Comparison of ENCODE assay signal across 33 cellular contexts in the genomic region with DNA sequence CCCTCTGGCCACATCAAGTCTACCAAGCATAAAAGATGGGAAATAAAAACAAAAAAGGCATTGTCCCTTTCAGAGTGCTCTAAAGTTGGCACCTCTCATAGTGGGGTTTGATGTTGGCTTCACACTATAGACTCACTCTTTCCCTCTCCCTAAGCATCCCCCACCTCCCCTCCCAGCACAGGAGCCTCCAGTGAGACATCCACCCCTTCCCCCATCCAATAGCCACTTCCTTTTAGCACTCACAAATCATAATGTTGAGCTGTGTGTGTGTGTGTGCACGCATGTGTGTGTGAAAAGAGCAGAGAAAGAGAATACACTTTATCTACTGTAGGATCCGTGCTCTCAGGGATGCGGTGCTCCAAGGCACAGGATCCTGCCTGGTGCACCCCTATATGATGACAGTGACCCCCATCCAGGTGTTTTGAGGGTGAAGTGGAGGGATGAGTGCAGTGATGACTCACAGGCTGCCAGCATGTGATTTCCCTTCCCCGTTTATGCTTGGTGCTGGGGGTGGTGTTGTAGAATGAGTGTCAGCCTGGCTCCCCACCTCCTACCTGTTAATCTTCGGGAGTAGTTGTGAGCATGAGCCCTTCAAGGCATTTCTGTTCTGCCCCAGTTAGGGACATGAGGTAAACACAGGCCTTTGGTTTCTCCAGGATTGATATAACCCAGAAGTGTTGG.
DNase-seq lines count a peak whose midpoint lies in the region; ATAC-seq and TF ChIP-seq lines count a peak whose summit lies in the region.
"Had no signal": no experiment of that assay in that cellular context is flagged by ENCODE, and none has a peak within 500 bp of the region (broad histone marks: within the 10 kb centered on the region; RNA-seq: fewer than 3 reads in every experiment).

No MANE protein-coding gene starts in this region.

- H3K4me3 Mint-ChIP-seq in activated CD4-positive, alpha-beta T cell treated with anti-CD3 and anti-CD28 coated beads for 36 hours = no peak overlapping the region
- H3K4me3 Mint-ChIP-seq in activated CD4-positive, alpha-beta T cell treated with anti-CD3 and anti-CD28 coated beads, Interleukin-2, amount 10 ng/mL, durations not matched to agents 24 days and 14 days = no peak overlapping the region
- H3K4me3 Mint-ChIP-seq in endodermal cell = no peak overlapping the region
- H3K4me3 Mint-ChIP-seq: activated CD8-positive, alpha-beta memory T cell treated with anti-CD3 and anti-CD28 coated beads, Interleukin-2, amount 10 ng/mL, durations not matched to agents 7 days and 5 days; activated T-cell treated with anti-CD3 and anti-CD28 coated beads, Interleukin-2, amount 50 U/mL, for 72 hours; brain; natural killer cell; WTC11 had no signal

- H3K27me3 ChIP-seq in endodermal cell (ENCODE audit: control insufficient read depth, insufficient read depth, low read length, poor library complexity, severe bottlenecking) = no peaks in the 10 kb centered on the region
- no peaks in the 10 kb centered on the region for H3K27me3 ChIP-seq in testis

- no peak overlapping the region for H3K27ac Mint-ChIP-seq in activated CD4-positive, alpha-beta T cell treated with anti-CD3 and anti-CD28 coated beads for 36 hours
- H3K27ac Mint-ChIP-seq in activated CD4-positive, alpha-beta T cell treated with anti-CD3 and anti-CD28 coated beads, Interleukin-2, amount 10 ng/mL, durations not matched to agents 24 days and 14 days = no peak overlapping the region
- H3K27ac Mint-ChIP-seq in endodermal cell = no peak overlapping the region
- H3K27ac Mint-ChIP-seq: activated CD8-positive, alpha-beta memory T cell treated with anti-CD3 and anti-CD28 coated beads, Interleukin-2, amount 10 ng/mL, durations not matched to agents 7 days and 5 days; activated T-cell treated with anti-CD3 and anti-CD28 coated beads, Interleukin-2, amount 50 U/mL, for 72 hours; natural killer cell; WTC11 had no signal

- H3K36me3 ChIP-seq in endodermal cell (ENCODE audit: control insufficient read depth, insufficient read depth, low read length) = no peaks in the 10 kb centered on the region
- no peaks in the 10 kb centered on the region for H3K36me3 ChIP-seq in testis (ENCODE audit: low read depth, missing control alignments)
- H3K36me3 ChIP-seq: gastrocnemius medialis, lower lobe of right lung, thoracic aorta, uterus had no signal

- peaks cover 6% of the 10 kb centered on the region for H3K27me3 Mint-ChIP-seq in activated CD4-positive, alpha-beta T cell treated with anti-CD3 and anti-CD28 coated beads for 36 hours
- H3K27me3 Mint-ChIP-seq in activated CD4-positive, alpha-beta T cell treated with anti-CD3 and anti-CD28 coated beads, Interleukin-2, amount 10 ng/mL, durations not matched to agents 24 days and 14 days = peaks cover 16% of the 10 kb centered on the region
- H3K27me3 Mint-ChIP-seq in endodermal cell (ENCODE audit: insufficient read depth) = peaks cover 6% of the 10 kb centered on the region

- H3K9ac ChIP-seq in endodermal cell (ENCODE audit: extremely low read depth, low read length, poor library complexity, severe bottlenecking) = no peak overlapping the region

- no peaks in the 10 kb centered on the region for H3K4me1 ChIP-seq in endodermal cell (ENCODE audit: control insufficient read depth, insufficient read depth, low read length)
- no peaks in the 10 kb centered on the region for H3K4me1 ChIP-seq in testis
- H3K4me1 ChIP-seq: gastrocnemius medialis, lower lobe of right lung, uterus had no signal

- CTCF ChIA-PET in activated CD4-positive, alpha-beta T cell treated with anti-CD3 and anti-CD28 coated beads for 36 hours (lab: Charles Lee) = no interaction called here

- H3K9me3 ChIP-seq in endodermal cell (ENCODE audit: control insufficient read depth, low read length) = no peaks in the 10 kb centered on the region
- no peaks in the 10 kb centered on the region for H3K9me3 ChIP-seq in testis
- H3K9me3 ChIP-seq: gastrocnemius medialis, lower lobe of right lung, thoracic aorta, uterus had no signal

- H3K27ac ChIP-seq in endodermal cell (ENCODE audit: low read depth, low read length) = no peak overlapping the region
- no peak overlapping the region for H3K27ac ChIP-seq in testis
- H3K27ac ChIP-seq: gastrocnemius medialis, hepatocyte, lower lobe of right lung, RWPE1, skin epidermis, thoracic aorta, uterus had no signal

- H3K4me3 ChIP-seq in endodermal cell (ENCODE audit: low read length) = no peak overlapping the region
- no peak overlapping the region for H3K4me3 ChIP-seq in testis
- H3K4me3 ChIP-seq: gastrocnemius medialis, hepatocyte, lower lobe of right lung, skin epidermis, thoracic aorta, uterus had no signal

- peak; percentile 34 for DNase-seq in activated CD4-positive, alpha-beta T cell treated with anti-CD3 and anti-CD28 coated beads for 36 hours
- DNase-seq in activated CD4-positive, alpha-beta T cell treated with anti-CD3 and anti-CD28 coated beads, Interleukin-2, amount 10 ng/mL, durations not matched to agents 24 days and 14 days = no peak
- DNase-seq in NCI-H526 (lab: John Stamatoyannopoulos, UW) (peak; percentile 88 to 89), endodermal cell (peak; percentile 47), putamen (ENCODE audit: low spot score) (peak; percentile 40), sciatic nerve (ENCODE audit: low spot score) (no peak), testis (no peak)
- no peak for DNase-seq in activated T-cell treated with anti-CD3 and anti-CD28 coated beads, Interleukin-2, amount 50 U/mL, for 1 hour
- DNase-seq: 8988T; activated CD4-positive, alpha-beta T cell treated with anti-CD3 and anti-CD28 coated beads, Interleukin-2, amount 50 U/mL, for 1 hour; activated CD8-positive, alpha-beta memory T cell treated with anti-CD3 and anti-CD28 coated beads, Interleukin-2, amount 10 ng/mL, durations not matched to agents 7 days and 5 days; activated naive CD4-positive, alpha-beta T cell treated with Interleukin-2 at 50 U/mL for 16 hours; activated T-cell treated with anti-CD3 and anti-CD28 coated beads, Interleukin-2, amount 50 U/mL, for 72 hours; amniotic stem cell; C1 segment of cervical spinal cord; cerebellar nuclear complex; gastrocnemius medialis; Karpas-422; lower lobe of right lung; natural killer cell; NCI-H1417 treated with DMSO at 0.1 percent for 48 hours; NCI-H2029 treated with DMSO at 0.1 percent for 48 hours; NCI-H226; NCI-H82; stimulated activated naive CD4-positive, alpha-beta T cell; uterus had no signal

- no peak for TF ChIP-seq CTCF in endodermal cell (conservative IDR thresholded peaks at IDR 0.05)
- TF ChIP-seq CTCF in testis (IDR thresholded peaks at IDR 0.05) = no peak

- WGBS in endodermal cell (ENCODE audit: insufficient coverage in 1 of 2, insufficient read length in 1 of 2), 2 experiments = 88 to 100% methylated on average over 1 to 5 of the region's 5 CpGs
- whole genome bisulfite sequencing in testis, 2 donors = 67 to 81% methylated on average over 5 of the region's 5 CpGs

- peak; percentile 78 for ATAC-seq in activated CD4-positive, alpha-beta T cell treated with anti-CD3 and anti-CD28 coated beads for 36 hours
- no peak for ATAC-seq in sciatic nerve
- ATAC-seq: activated CD8-positive, alpha-beta memory T cell treated with anti-CD3 and anti-CD28 coated beads, Interleukin-2, amount 10 ng/mL, durations not matched to agents 7 days and 5 days; gastrocnemius medialis; HepG2; WTC11 had no signal

- intact Hi-C loops in activated CD4-positive, alpha-beta T cell treated with anti-CD3 and anti-CD28 coated beads for 36 hours (cut with DNase I, micrococcal nuclease) = no loop called here
- intact Hi-C loops in activated CD4-positive, alpha-beta T cell treated with anti-CD3 and anti-CD28 coated beads, Interleukin-2, amount 10 ng/mL, durations not matched to agents 24 days and 14 days (cut with micrococcal nuclease) = no loop called here
- intact Hi-C loops in sciatic nerve (cut with DNase I) = no loop called here
- intact Hi-C loops in testis (cut with DNase I; ENCODE audit: low total_unique reads) = no loop called here

- H3K4me1 Mint-ChIP-seq in activated CD4-positive, alpha-beta T cell treated with anti-CD3 and anti-CD28 coated beads for 36 hours = peaks cover 5% of the 10 kb centered on the region
- no peaks in the 10 kb centered on the region for H3K4me1 Mint-ChIP-seq in activated CD4-positive, alpha-beta T cell treated with anti-CD3 and anti-CD28 coated beads, Interleukin-2, amount 10 ng/mL, durations not matched to agents 24 days and 14 days
- H3K4me1 Mint-ChIP-seq in endodermal cell = peaks cover 4% of the 10 kb centered on the region
- H3K4me1 Mint-ChIP-seq: activated CD8-positive, alpha-beta memory T cell treated with anti-CD3 and anti-CD28 coated beads, Interleukin-2, amount 10 ng/mL, durations not matched to agents 7 days and 5 days had no signal

- POLR2A ChIA-PET in activated CD4-positive, alpha-beta T cell treated with anti-CD3 and anti-CD28 coated beads for 36 hours (lab: Charles Lee) = no interaction called here

- H3K9me3 Mint-ChIP-seq in activated CD4-positive, alpha-beta T cell treated with anti-CD3 and anti-CD28 coated beads for 36 hours (ENCODE audit: low read depth) = no peaks in the 10 kb centered on the region
- H3K9me3 Mint-ChIP-seq in activated CD4-positive, alpha-beta T cell treated with anti-CD3 and anti-CD28 coated beads, Interleukin-2, amount 10 ng/mL, durations not matched to agents 24 days and 14 days = no peaks in the 10 kb centered on the region
- no peaks in the 10 kb centered on the region for H3K9me3 Mint-ChIP-seq in endodermal cell
- H3K9me3 Mint-ChIP-seq: activated T-cell treated with anti-CD3 and anti-CD28 coated beads, Interleukin-2, amount 50 U/mL, for 72 hours; brain; natural killer cell; WTC11 had no signal

- H3K36me3 Mint-ChIP-seq in activated CD4-positive, alpha-beta T cell treated with anti-CD3 and anti-CD28 coated beads for 36 hours (ENCODE audit: low read depth) = no peaks in the 10 kb centered on the region
- H3K36me3 Mint-ChIP-seq in activated CD4-positive, alpha-beta T cell treated with anti-CD3 and anti-CD28 coated beads, Interleukin-2, amount 10 ng/mL, durations not matched to agents 24 days and 14 days (ENCODE audit: low read depth) = no peaks in the 10 kb centered on the region
- H3K36me3 Mint-ChIP-seq in endodermal cell (ENCODE audit: low read depth) = no peaks in the 10 kb centered on the region
- H3K36me3 Mint-ChIP-seq: activated CD8-positive, alpha-beta memory T cell treated with anti-CD3 and anti-CD28 coated beads, Interleukin-2, amount 10 ng/mL, durations not matched to agents 7 days and 5 days; brain; natural killer cell; WTC11 had no signal

- no peak for TF ChIP-seq POLR2A in testis (IDR thresholded peaks at IDR 0.05)

Comparison
In these comparisons a context has a peak if more than half of its experiments do, and no peak if none do; other contexts are left out.
1. DNase-seq: peak in activated CD4-positive, alpha-beta T cell treated with anti-CD3 and anti-CD28 coated beads for 36 hours (single experiment), NCI-H526 (2 of 2), endodermal cell (single experiment) and putamen (single experiment); none in activated CD4-positive, alpha-beta T cell treated with anti-CD3 and anti-CD28 coated beads, Interleukin-2, amount 10 ng/mL, durations not matched to agents 24 days and 14 days (single experiment), sciatic nerve (single experiment), testis (single experiment) and activated T-cell treated with anti-CD3 and anti-CD28 coated beads, Interleukin-2, amount 50 U/mL, for 1 hour (single experiment).